Comparison of ENCODE assay signal across 14 cellular contexts in genomic region chr6:127115032-127115661, GRCh38. TPM values are rescaled to one million over a fixed set of nuclear protein-coding genes. Genes with fewer than 3 reads are reported as not detected.
"Had no signal": no experiment of that assay in that cellular context is flagged by ENCODE, and none has a peak within 500 bp of the region (broad histone marks: within the 10 kb centered on the region; RNA-seq: fewer than 3 reads in every experiment).

No MANE protein-coding gene starts in this region.

- H3K4me3 ChIP-seq: adrenal gland, colonic mucosa, esophagus squamous epithelium, heart left ventricle, skin epidermis, transverse colon had no signal

- H3K4me3 Mint-ChIP-seq: activated naive CD4-positive, alpha-beta T cell treated with anti-CD3 and anti-CD28 coated beads, Interleukin-2, amount 50 U/mL, for 24 hours; immature natural killer cell had no signal

- DNase-seq: activated effector memory CD4-positive, alpha-beta T cell treated with anti-CD3 and anti-CD28 coated beads, Interleukin-2, amount 50 U/mL, for 16 hours; adrenal gland; colonic mucosa; esophagus squamous epithelium; foreskin melanocyte; heart left ventricle; immature natural killer cell; stimulated activated CD4-positive, alpha-beta T cell treated with anti-CD3 and anti-CD28 coated beads, Interleukin-4, amount 100 ng/mL, for 24 hours; stimulated activated naive CD4-positive, alpha-beta T cell treated with Interleukin-2 at 50 U/mL for 16 hours; SW 1271; transverse colon had no signal

- H3K9me3 ChIP-seq: adrenal gland, colonic mucosa, esophagus squamous epithelium, heart left ventricle, transverse colon had no signal

- H3K27ac ChIP-seq: colonic mucosa, heart left ventricle, skin epidermis, transverse colon had no signal

- H3K27ac Mint-ChIP-seq: activated naive CD4-positive, alpha-beta T cell treated with anti-CD3 and anti-CD28 coated beads, Interleukin-2, amount 50 U/mL, for 24 hours; immature natural killer cell had no signal

- H3K4me1 ChIP-seq: adrenal gland, colonic mucosa had no signal

- H3K9me3 Mint-ChIP-seq: activated naive CD4-positive, alpha-beta T cell treated with anti-CD3 and anti-CD28 coated beads, Interleukin-2, amount 50 U/mL, for 24 hours had no signal

- H3K36me3 ChIP-seq: adrenal gland, colonic mucosa, esophagus squamous epithelium, heart left ventricle, transverse colon had no signal

- H3K36me3 Mint-ChIP-seq: activated naive CD4-positive, alpha-beta T cell treated with anti-CD3 and anti-CD28 coated beads, Interleukin-2, amount 50 U/mL, for 24 hours; immature natural killer cell had no signal

RNA-seq across cellular contexts. Expression of gene RSPO3, which starts 3.3 kb away (rescaled TPM):
- total RNA-seq: T-helper 2 cell treated with Interferon-gamma antibody and Interleukin-4, amounts not matched to agents 100 ng/mL and 5 ng/mL, for 36 hours had no signal
- polyA plus RNA-seq: immature natural killer cell had no signal
